8 cellular contexts compared by ENCODE assay signal in genomic region chr1:219416598-219417238, GRCh38.
DNase-seq lines count a peak whose midpoint lies in the region; TF ChIP-seq lines count a peak whose summit lies in the region.

No MANE protein-coding gene starts in this region.

- TF ChIP-seq CTCF in astrocyte of the cerebellum (IDR thresholded peaks at IDR 0.05; ENCODE audit: low read depth, low read length, missing control alignments) = peak; percentile 70

- H3K4me3 ChIP-seq in HAP-1 (no peak overlapping the region), astrocyte of the cerebellum (ENCODE audit: low read depth, low read length) (no peak overlapping the region)

- H3K4me1 ChIP-seq in HAP-1 = no peaks in the 10 kb centered on the region

- DNase-seq in DMS 273 (lab: John Stamatoyannopoulos, UW; ENCODE audit: unreplicated experiment) (peak; percentile 79), DMS 273 treated with DMSO at 0.1 percent for 48 hours (lab: John Stamatoyannopoulos, UW) (no peak), HAP-1 (ENCODE audit: low spot score in 2 of 2) (peak; percentile 64 to 85), LoVo (ENCODE audit: low spot score) (peak; percentile 43), T follicular helper cell (ENCODE audit: low read depth) (peak; percentile 30), astrocyte of the cerebellum (ENCODE audit: low read depth) (no peak), iPS-NIHi11 (ENCODE audit: low spot score) (peak; percentile 50)
- DNase-seq in stimulated activated CD4-positive, alpha-beta T cell treated with anti-CD3 and anti-CD28 coated beads, Interleukin-1b, Interleukin-23, amount 100 ng/mL, for 4 hours (ENCODE audit: low read depth in 2 of 2) = peak; percentile 18 to 36

- H3K27me3 ChIP-seq in HAP-1 (ENCODE audit: low read depth) = no peaks in the 10 kb centered on the region

- no peaks in the 10 kb centered on the region for H3K9me3 ChIP-seq in HAP-1

- no peaks in the 10 kb centered on the region for H3K36me3 ChIP-seq in HAP-1 (replicated peaks)

- in situ Hi-C loops in HAP-1 (cut with MboI; ENCODE audit: low sequenced_read_pairs) = no loop called here
- in situ Hi-C loops in astrocyte of the cerebellum (cut with HindIII; ENCODE audit: low sequenced_read_pairs) = no loop called here

Comparison
In these comparisons a context has a peak if more than half of its experiments do, and no peak if none do; other contexts are left out.
1. DNase-seq: peak in DMS 273 (single experiment), HAP-1 (2 of 2), LoVo (single experiment), T follicular helper cell (single experiment), iPS-NIHi11 (single experiment) and stimulated activated CD4-positive, alpha-beta T cell treated with anti-CD3 and anti-CD28 coated beads, Interleukin-1b, Interleukin-23, amount 100 ng/mL, for 4 hours (2 of 2); none in DMS 273 treated with DMSO at 0.1 percent for 48 hours (single experiment) and astrocyte of the cerebellum (single experiment).